20 cellular contexts compared by ENCODE assay signal in the genomic region with DNA sequence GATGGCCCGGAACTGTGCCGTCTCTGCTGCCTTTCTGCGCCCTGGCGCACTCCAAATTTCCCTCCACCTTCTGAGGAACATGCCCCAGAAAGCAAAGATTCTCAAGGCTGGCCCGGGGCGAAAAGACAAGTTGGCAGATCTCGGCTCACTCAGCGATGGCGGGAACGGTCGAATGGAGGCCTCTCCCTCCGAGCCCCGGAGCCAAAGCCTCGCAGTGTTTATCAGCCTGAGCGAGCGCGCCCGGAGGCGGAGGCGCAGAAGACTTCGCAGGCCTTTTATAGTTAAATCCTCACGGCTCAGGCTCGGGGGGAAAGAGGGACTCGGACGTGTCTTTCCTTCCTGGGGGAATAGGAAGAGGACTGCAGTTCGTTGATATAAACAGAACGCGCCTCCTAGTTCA. TPM values are rescaled to one million over a fixed set of nuclear protein-coding genes. Genes with fewer than 3 reads are reported as not detected.
A peak's percentile ranks its signal among the peaks of the same experiment; 100 is the strongest.
DNase-seq lines count a peak whose midpoint lies in the region; ATAC-seq and TF ChIP-seq lines count a peak whose summit lies in the region.
"Had no signal": no experiment of that assay in that cellular context is flagged by ENCODE, and none has a peak within 500 bp of the region (broad histone marks: within the 10 kb centered on the region; RNA-seq: fewer than 3 reads in every experiment).

No MANE protein-coding gene starts in this region.

- no peak overlapping the region for H3K4me3 ChIP-seq in right cardiac atrium (ENCODE audit: low read length)
- H3K4me3 ChIP-seq in prostate gland: no peak overlapping the region
- H3K4me3 ChIP-seq: psoas muscle had no signal

- TF ChIP-seq POLR2A in prostate gland (IDR thresholded peaks at IDR 0.05): no peak

- TF ChIP-seq CTCF in prostate gland (IDR thresholded peaks at IDR 0.05): no peak

- no peak for ATAC-seq in right cardiac atrium
- ATAC-seq in HG02798 (IDR thresholded peaks at IDR 0.05; ENCODE audit: poor library complexity, unreplicated experiment): no peak
- no peak for ATAC-seq in GM18502 (IDR thresholded peaks at IDR 0.05; ENCODE audit: poor library complexity, unreplicated experiment)
- ATAC-seq: activated CD8-positive, alpha-beta memory T cell treated with anti-CD3 and anti-CD28 coated beads, Interleukin-2, amount 10 ng/mL, durations not matched to agents 7 days and 5 days; psoas muscle had no signal

- H3K36me3 ChIP-seq in prostate gland: no peaks in the 10 kb centered on the region

- 14% methylated on average over 28 of the region's 28 CpGs for WGBS in right cardiac atrium
- WGBS in prostate gland: 19% methylated on average over 28 of the region's 28 CpGs

- intact Hi-C loops in right cardiac atrium (cut with DNase I) (loop anchor here in 2 of 4 donors (5.0 kb wide), 2 partner anchors 47 to 77 kb away; no protein-coding TSS in a partner anchor), prostate gland (cut with DNase I) (loop anchor here (5.0 kb wide), 1 partner anchor 1357 kb away; no protein-coding TSS in a partner anchor)

- DNase-seq in ELF-1 (ENCODE audit: low read depth, low spot score) (peak; percentile 71), ecto neural progenitor cell (ENCODE audit: low spot score) (peak; percentile 75), right cardiac atrium (peak in 2 of 3 donors; percentile 74 to 77), prostate gland (ENCODE audit: low spot score) (no peak), SHP77 treated with DMSO at 0.1 percent for 48 hours (lab: John Stamatoyannopoulos, UW) (no peak), HK-2 (ENCODE audit: unreplicated experiment) (no peak)
- DNase-seq: activated CD4-positive, CD25-positive, alpha-beta regulatory T cell treated with anti-CD3 and anti-CD28 coated beads, Interleukin-2, amount 50 U/mL, for 72 hours; activated CD8-positive, alpha-beta memory T cell treated with anti-CD3 and anti-CD28 coated beads, Interleukin-2, amount 10 ng/mL, durations not matched to agents 7 days and 5 days; activated effector memory CD4-positive, alpha-beta T cell treated with Interleukin-2 at 50 U/mL for 16 hours; aorta; Caco-2; MM.1S; NCI-H2029 treated with DMSO at 0.1 percent for 48 hours; psoas muscle; stimulated activated CD4-positive, alpha-beta T cell treated with anti-CD3 and anti-CD28 coated beads, Interleukin-15, amount 100 ng/mL, for 24 hours had no signal

- peaks cover 4% of the 10 kb centered on the region for H3K4me1 ChIP-seq in right cardiac atrium (ENCODE audit: control insufficient read depth, insufficient read depth, low read length)
- H3K4me1 ChIP-seq in prostate gland (replicated peaks): no peaks in the 10 kb centered on the region
- H3K4me1 ChIP-seq: Caco-2, psoas muscle had no signal

- H3K27me3 ChIP-seq in right cardiac atrium (ENCODE audit: control insufficient read depth, insufficient read depth): no peaks in the 10 kb centered on the region
- H3K27me3 ChIP-seq in prostate gland (replicated peaks; ENCODE audit: insufficient read depth): peaks cover 56% of the 10 kb centered on the region

- H3K27ac ChIP-seq in right cardiac atrium (ENCODE audit: low read length) (peak overlapping the region; percentile 92), prostate gland (peak overlapping the region; percentile 26 to 70)
- H3K27ac ChIP-seq: epithelial cell of prostate, psoas muscle had no signal

- H3K9me3 ChIP-seq in right cardiac atrium (ENCODE audit: control insufficient read depth, low read length): no peaks in the 10 kb centered on the region
- H3K9me3 ChIP-seq in prostate gland: no peaks in the 10 kb centered on the region
- H3K9me3 ChIP-seq: Caco-2, psoas muscle had no signal

RNA-seq across cellular contexts. Expression of a gene that starts 5.5 kb away (rescaled TPM):
- total RNA-seq in right cardiac atrium: 100 to 1,000 TPM; 181 to 275 (median 191) TPM
- polyA plus RNA-seq in right cardiac atrium: 97.3 TPM
- 1 to 10 TPM in 1 of 2 donors, under 1 TPM in 1; 0.34 to 4.9 TPM for total RNA-seq in prostate gland
- total RNA-seq: activated CD8-positive, alpha-beta memory T cell treated with anti-CD3 and anti-CD28 coated beads, Interleukin-2, amount 10 ng/mL, durations not matched to agents 7 days and 5 days; Caco-2; H4; SK-MEL-5 had no signal
- polyA plus RNA-seq: psoas muscle had no signal

Comparison
In these comparisons a context has a peak if more than half of its experiments do, and no peak if none do; other contexts are left out.
1. DNase-seq: peak in ELF-1 (single experiment), ecto neural progenitor cell (single experiment) and right cardiac atrium (2 of 3); none in prostate gland (single experiment), SHP77 treated with DMSO at 0.1 percent for 48 hours (single experiment) and HK-2 (single experiment).
2. RNA of a gene that starts 5.5 kb away (total RNA-seq): 181 to 275 TPM in right cardiac atrium; 0.34 to 4.9 TPM in prostate gland; every median in the first group is over 10 times any median in the second.